In the genomic region with DNA sequence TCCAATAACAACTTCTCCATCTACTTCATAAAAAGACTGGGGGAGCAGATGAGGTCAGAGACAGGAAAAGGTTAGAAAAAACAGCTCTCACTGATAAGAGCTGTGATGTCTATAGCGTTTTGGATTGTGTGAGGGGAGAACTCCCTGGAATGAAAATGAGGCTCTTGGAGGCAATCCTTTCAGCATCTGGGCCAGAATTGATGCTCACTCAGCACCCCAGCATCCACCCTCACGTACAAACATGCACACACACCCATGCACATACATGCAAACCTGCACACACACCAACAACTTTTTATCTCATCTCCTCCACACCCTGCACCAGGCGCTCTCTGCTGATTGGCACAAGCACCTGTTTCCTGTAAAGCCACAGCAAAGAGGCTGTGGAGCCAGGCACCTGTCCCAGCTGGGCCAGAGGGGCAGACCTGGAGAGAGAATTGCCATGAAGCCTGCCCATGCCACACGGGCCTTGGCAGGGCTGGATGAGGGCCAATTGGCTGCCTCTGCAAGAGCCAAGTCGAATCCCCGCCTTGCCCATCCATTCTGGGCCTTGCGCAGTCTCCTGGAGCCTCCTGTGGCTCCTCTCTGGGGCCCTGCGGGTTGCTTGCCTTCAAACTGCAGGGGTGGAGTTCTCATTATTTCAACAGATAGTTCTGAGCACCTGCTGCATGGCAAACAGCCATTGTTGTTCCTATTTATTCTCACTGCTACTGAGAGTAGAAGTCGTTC, we compare ENCODE assay signal across 8 cellular contexts. TPM values are rescaled to one million over a fixed set of nuclear protein-coding genes. Genes with fewer than 3 reads are reported as not detected.
DNase-seq lines count a peak whose midpoint lies in the region; ATAC-seq and TF ChIP-seq lines count a peak whose summit lies in the region.

No MANE protein-coding gene starts in this region.

- peaks cover 74% of the 10 kb centered on the region for H3K36me3 Mint-ChIP-seq in activated CD8-positive, alpha-beta T cell treated with anti-CD3 and anti-CD28 coated beads, Interleukin-2, amount 10 ng/mL, durations not matched to agents 7 days and 5 days (ENCODE audit: low read depth)
- H3K36me3 Mint-ChIP-seq in glutamatergic neuron (ENCODE audit: unreplicated experiment): no peaks in the 10 kb centered on the region

- H4K8ac ChIP-seq in trophoblast cell (ENCODE audit: low read depth, low read length): no peak overlapping the region

- H2BK120ac ChIP-seq in trophoblast cell (ENCODE audit: insufficient read depth, low read length, poor library complexity): no peak overlapping the region

- H3K9me3 ChIP-seq in vagina: no peaks in the 10 kb centered on the region
- no peaks in the 10 kb centered on the region for H3K9me3 ChIP-seq in trophoblast cell (ENCODE audit: insufficient read depth, low read depth, low read length)

- no peaks in the 10 kb centered on the region for H3K79me2 ChIP-seq in trophoblast cell (ENCODE audit: control insufficient read depth, insufficient read depth, low read length, poor library complexity)

- TF ChIP-seq CTCF in glutamatergic neuron (IDR thresholded peaks at IDR 0.05; ENCODE audit: partially characterized antibody, unreplicated experiment) (no peak), vagina (IDR thresholded peaks at IDR 0.05) (no peak)

- TF ChIP-seq POLR2A in vagina (IDR thresholded peaks at IDR 0.05): no peak

- H3K14ac ChIP-seq in trophoblast cell (ENCODE audit: low read length): no peak overlapping the region

- H3K79me1 ChIP-seq in trophoblast cell (ENCODE audit: low read length): no peaks in the 10 kb centered on the region

- no peak overlapping the region for H3K27ac ChIP-seq in vagina
- H3K27ac ChIP-seq in trophoblast cell (ENCODE audit: low read depth, low read length): no peak overlapping the region

- H2BK12ac ChIP-seq in trophoblast cell (ENCODE audit: low read length): no peak overlapping the region

- H3K27me3 ChIP-seq in vagina: no peaks in the 10 kb centered on the region
- H3K27me3 ChIP-seq in trophoblast cell (ENCODE audit: insufficient read depth, low read length): no peaks in the 10 kb centered on the region

- H3K27ac Mint-ChIP-seq in activated CD8-positive, alpha-beta T cell treated with anti-CD3 and anti-CD28 coated beads, Interleukin-2, amount 10 ng/mL, durations not matched to agents 7 days and 5 days: peak overlapping the region; percentile 89
- no peak overlapping the region for H3K27ac Mint-ChIP-seq in glutamatergic neuron (ENCODE audit: unreplicated experiment)

- H2AK5ac ChIP-seq in trophoblast cell (ENCODE audit: low read length): no peak overlapping the region

- peaks cover 49% of the 10 kb centered on the region for H3K4me1 Mint-ChIP-seq in activated CD8-positive, alpha-beta T cell treated with anti-CD3 and anti-CD28 coated beads, Interleukin-2, amount 10 ng/mL, durations not matched to agents 7 days and 5 days (ENCODE audit: low read depth)
- H3K4me1 Mint-ChIP-seq in glutamatergic neuron (ENCODE audit: low read depth, unreplicated experiment): peaks cover 8% of the 10 kb centered on the region

- peaks cover 0 to 24% of the 10 kb centered on the region in 2 donors for H3K36me3 ChIP-seq in vagina
- H3K36me3 ChIP-seq in trophoblast cell (ENCODE audit: control insufficient read depth in 1 of 2, insufficient read depth in 2 of 2, low read length in 2 of 2): no peaks in the 10 kb centered on the region

- H3K4me2 ChIP-seq in trophoblast cell (ENCODE audit: low read length): no peak overlapping the region

- no peak overlapping the region for H2AFZ ChIP-seq in trophoblast cell (ENCODE audit: insufficient read depth, low read length, poor library complexity)

- no peaks in the 10 kb centered on the region for H3K9me3 Mint-ChIP-seq in activated CD8-positive, alpha-beta T cell treated with anti-CD3 and anti-CD28 coated beads, Interleukin-2, amount 10 ng/mL, durations not matched to agents 7 days and 5 days (ENCODE audit: insufficient read depth)
- no peaks in the 10 kb centered on the region for H3K9me3 Mint-ChIP-seq in glutamatergic neuron (ENCODE audit: unreplicated experiment)

- H3K4ac ChIP-seq in trophoblast cell (ENCODE audit: low read depth, low read length): no peak overlapping the region

- intact Hi-C loops in left colon (cut with DNase I, micrococcal nuclease) (no loop called here), vagina (cut with DNase I) (no loop called here)

- DNase-seq in COR-L47 (lab: John Stamatoyannopoulos, UW): peak; percentile 100
- peak; percentile 93 for DNase-seq in NCI-H2107 (lab: John Stamatoyannopoulos, UW)
- peak; percentile 48 for DNase-seq in activated CD8-positive, alpha-beta T cell treated with anti-CD3 and anti-CD28 coated beads, Interleukin-2, amount 10 ng/mL, durations not matched to agents 7 days and 5 days
- DNase-seq in left colon: peak; percentile 64 to 80
- no peak for DNase-seq in glutamatergic neuron
- DNase-seq in vagina (ENCODE audit: extremely low spot score in 2 of 2): no peak
- DNase-seq in trophoblast cell: no peak

- peaks cover 20% of the 10 kb centered on the region for H3K4me1 ChIP-seq in vagina
- peaks cover under 1 to 4% of the 10 kb centered on the region in 2 experiments for H3K4me1 ChIP-seq in trophoblast cell (ENCODE audit: control insufficient read depth in 1 of 2, insufficient read depth in 2 of 2, low read length in 2 of 2)

- H4K12ac ChIP-seq in trophoblast cell (ENCODE audit: low read depth, low read length): no peak overlapping the region

- H3K4me3 ChIP-seq in vagina (no peak overlapping the region), trophoblast cell (ENCODE audit: low read depth, low read length) (no peak overlapping the region)

- ATAC-seq in activated CD8-positive, alpha-beta T cell treated with anti-CD3 and anti-CD28 coated beads, Interleukin-2, amount 10 ng/mL, durations not matched to agents 7 days and 5 days: peak; percentile 70
- ATAC-seq in left colon: peak; percentile 82
- no peak for ATAC-seq in GM21825 (IDR thresholded peaks at IDR 0.05; ENCODE audit: unreplicated experiment)

- CTCF ChIA-PET in activated CD8-positive, alpha-beta T cell treated with anti-CD3 and anti-CD28 coated beads, Interleukin-2, amount 10 ng/mL, durations not matched to agents 7 days and 5 days (lab: Charles Lee): interaction anchor here (1.2 to 3.4 kb wide), 13 partner anchors 10 to 73 kb away, joined by 3 to 23 read pairs (median 5); partner anchors contain the start of gene SYNE3

- no peak overlapping the region for H3K18ac ChIP-seq in trophoblast cell (ENCODE audit: low read length)

- POLR2A ChIA-PET in activated CD8-positive, alpha-beta T cell treated with anti-CD3 and anti-CD28 coated beads, Interleukin-2, amount 10 ng/mL, durations not matched to agents 7 days and 5 days (lab: Charles Lee): interaction anchor here (0.6 to 1.4 kb wide), 5 partner anchors 10 to 60 kb away, joined by 3 to 5 read pairs (median 4); no protein-coding TSS in a partner anchor

- WGBS in trophoblast cell (ENCODE audit: extremely low coverage, insufficient coverage, insufficient read length): no CpG with 5 or more reads among the region's 9 CpGs

- H3K4me3 Mint-ChIP-seq in activated CD8-positive, alpha-beta T cell treated with anti-CD3 and anti-CD28 coated beads, Interleukin-2, amount 10 ng/mL, durations not matched to agents 7 days and 5 days: peak overlapping the region; percentile 18
- no peak overlapping the region for H3K4me3 Mint-ChIP-seq in glutamatergic neuron (ENCODE audit: unreplicated experiment)

- H4K91ac ChIP-seq in trophoblast cell (ENCODE audit: low read depth, low read length): no peak overlapping the region

- H3K9ac ChIP-seq in trophoblast cell (ENCODE audit: low read length): no peak overlapping the region

- H3K23ac ChIP-seq in trophoblast cell (ENCODE audit: low read length): no peak overlapping the region

- H2BK5ac ChIP-seq in trophoblast cell (ENCODE audit: low read depth, low read length, poor library complexity): no peak overlapping the region

- H3K27me3 Mint-ChIP-seq in activated CD8-positive, alpha-beta T cell treated with anti-CD3 and anti-CD28 coated beads, Interleukin-2, amount 10 ng/mL, durations not matched to agents 7 days and 5 days (ENCODE audit: low read depth): no peaks in the 10 kb centered on the region
- H3K27me3 Mint-ChIP-seq in glutamatergic neuron (ENCODE audit: unreplicated experiment): peaks cover 2% of the 10 kb centered on the region

RNA-seq across cellular contexts. Expression of gene SYNE3, which starts 53.1 kb away (rescaled TPM):
- 10 to 100 TPM; 91.5 TPM for total RNA-seq in activated CD8-positive, alpha-beta T cell treated with anti-CD3 and anti-CD28 coated beads, Interleukin-2, amount 10 ng/mL, durations not matched to agents 7 days and 5 days
- total RNA-seq in left colon: 10 to 100 TPM; 11.6 to 12.1 TPM
- 7.1 TPM for total RNA-seq in glutamatergic neuron (ENCODE audit: unreplicated experiment)
- 27.0 TPM for total RNA-seq in vagina
- polyA plus RNA-seq in trophoblast cell (2013): 0.81 and 0.86 TPM in 2 replicates

Comparison
In these comparisons a context has a peak if more than half of its experiments do, and no peak if none do; other contexts are left out.
1. DNase-seq: peak in COR-L47 (single experiment), NCI-H2107 (single experiment), activated CD8-positive, alpha-beta T cell treated with anti-CD3 and anti-CD28 coated beads, Interleukin-2, amount 10 ng/mL, durations not matched to agents 7 days and 5 days (single experiment) and left colon (2 of 2); none in glutamatergic neuron (single experiment), vagina (0 of 2) and trophoblast cell (0 of 2).